Comparison of ENCODE assay signal across 16 cellular contexts in the genomic region with DNA sequence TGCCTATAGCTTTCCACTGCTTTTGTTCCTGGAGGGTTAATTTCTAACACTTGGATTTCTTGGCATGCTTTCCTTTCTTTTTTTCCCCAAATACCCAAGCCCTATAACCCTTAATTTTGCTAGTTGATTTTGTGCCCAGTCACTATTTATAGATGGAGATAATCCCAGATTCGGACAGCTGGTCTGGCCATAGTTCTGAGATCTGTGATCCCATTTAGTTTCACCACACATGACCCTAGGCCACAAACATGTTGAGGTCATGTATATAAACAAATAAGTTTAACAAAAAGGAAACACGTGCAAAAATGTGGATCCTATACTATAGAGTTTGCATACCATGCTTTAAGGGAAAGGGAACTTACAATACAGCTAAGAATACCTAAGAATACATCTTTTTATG.
DNase-seq lines count a peak whose midpoint lies in the region; ATAC-seq and TF ChIP-seq lines count a peak whose summit lies in the region.
"Had no signal": no experiment of that assay in that cellular context is flagged by ENCODE, and none has a peak within 500 bp of the region (broad histone marks: within the 10 kb centered on the region; RNA-seq: fewer than 3 reads in every experiment).

No MANE protein-coding gene starts in this region.

- H3K27ac ChIP-seq in BLaER1 (no peak overlapping the region), brain microvascular endothelial cell (no peak overlapping the region), A673 (ENCODE audit: low read depth, low read length, poor library complexity, severe bottlenecking) (no peak overlapping the region), aorta (ENCODE audit: low read depth in 1 of 2, low read length in 2 of 2) (no peak overlapping the region)
- H3K27ac ChIP-seq: A549 had no signal

- peaks cover 19% of the 10 kb centered on the region for H3K36me3 Mint-ChIP-seq in brain

- POLR2A ChIA-PET in A673 (lab: Charles Lee; ENCODE audit: low non-redundant PET) = no interaction called here

- no TSS peak for BruUV-seq in A673 (replicated peaks; lab: Mats Ljungman, UMichigan)

- H3K9me3 ChIP-seq in BLaER1 = no peaks in the 10 kb centered on the region
- no peaks in the 10 kb centered on the region for H3K9me3 ChIP-seq in A673 (ENCODE audit: low read depth, low read length, poor library complexity, severe bottlenecking)
- no peaks in the 10 kb centered on the region for H3K9me3 ChIP-seq in aorta (ENCODE audit: control insufficient read depth, low read length)
- H3K9me3 ChIP-seq: A549 had no signal

- H3K9me3 Mint-ChIP-seq in brain = peaks cover 0 to 7% (median 0%) of the 10 kb centered on the region in 5 experiments

- H4K20me1 ChIP-seq in BLaER1 = no peaks in the 10 kb centered on the region

- H3K27me3 Mint-ChIP-seq in brain = peaks cover 3% of the 10 kb centered on the region

- no peak overlapping the region for H3K4me3 Mint-ChIP-seq in brain
- H3K4me3 Mint-ChIP-seq: CD4-positive, CD25-positive, alpha-beta regulatory T cell had no signal

- intact Hi-C loops in A673 (cut with micrococcal nuclease; ENCODE audit: unreplicated experiment) = no loop called here
- intact Hi-C loops in aorta (cut with DNase I) = no loop called here

- H3K36me3 ChIP-seq in BLaER1 = no peaks in the 10 kb centered on the region
- no peaks in the 10 kb centered on the region for H3K36me3 ChIP-seq in brain microvascular endothelial cell (replicated peaks)
- no peaks in the 10 kb centered on the region for H3K36me3 ChIP-seq in A673 (ENCODE audit: insufficient read depth, low read length, poor library complexity, severe bottlenecking)
- no peaks in the 10 kb centered on the region for H3K36me3 ChIP-seq in aorta (ENCODE audit: control insufficient read depth in 1 of 2, insufficient read depth in 2 of 2, low read length in 1 of 2)

- WGBS in aorta, 2 donors = 6 to 13% methylated on average over 2 of the region's 2 CpGs

- peak overlapping the region; percentile 23; the same call in 1 of the 2 replicates for H3K4me2 ChIP-seq in BLaER1
- H3K4me2 ChIP-seq: A549 had no signal

- no peak for TF ChIP-seq CTCF in brain (conservative IDR thresholded peaks at IDR 0.05)
- TF ChIP-seq CTCF in brain microvascular endothelial cell (IDR thresholded peaks at IDR 0.05; ENCODE audit: low read depth, low read length, missing control alignments) = no peak
- TF ChIP-seq CTCF in A673 (conservative IDR thresholded peaks at IDR 0.05; ENCODE audit: low read depth, low read length) = no peak

- H3K9ac ChIP-seq in BLaER1 = no peak overlapping the region

- CTCF ChIA-PET in A673 (lab: Charles Lee) = no interaction called here

- H3K4me1 ChIP-seq in BLaER1 (peaks cover 7% of the 10 kb centered on the region; the same call in 1 of the 2 replicates), A673 (ENCODE audit: insufficient read depth, low read length, poor library complexity, severe bottlenecking) (peaks cover 4% of the 10 kb centered on the region), aorta (ENCODE audit: control insufficient read depth in 1 of 2, insufficient read depth in 2 of 2, low read length in 2 of 2) (no peaks in the 10 kb centered on the region)
- H3K4me1 ChIP-seq: A549 had no signal

- in situ Hi-C loops in brain microvascular endothelial cell (cut with HindIII; ENCODE audit: low pct_ligation_motif_present, low sequenced_read_pairs) = loop anchor here (25.0 kb wide), 1 partner anchor 523 kb away; no protein-coding TSS in a partner anchor

- H3K27ac Mint-ChIP-seq in brain = peak overlapping the region in 3 of 5 experiments; percentile 13 to 38 (median 20)
- H3K27ac Mint-ChIP-seq: CD4-positive, CD25-positive, alpha-beta regulatory T cell had no signal

- H3K4me3 ChIP-seq in BLaER1 = no peak overlapping the region
- H3K4me3 ChIP-seq in brain microvascular endothelial cell (ENCODE audit: low read depth, low read length) = no peak overlapping the region
- H3K4me3 ChIP-seq in A673 (ENCODE audit: low read depth, low read length, poor library complexity, severe bottlenecking) = no peak overlapping the region
- no peak overlapping the region for H3K4me3 ChIP-seq in aorta (ENCODE audit: low read length in 2 of 2)
- H3K4me3 ChIP-seq: A549 had no signal

- no peak for ATAC-seq in GM19463 (IDR thresholded peaks at IDR 0.05; ENCODE audit: unreplicated experiment)
- ATAC-seq in aorta (ENCODE audit: low FRiP score) = no peak
- ATAC-seq: A549 had no signal

- peaks cover 26% of the 10 kb centered on the region for H3K4me1 Mint-ChIP-seq in brain
- H3K4me1 Mint-ChIP-seq: CD4-positive, CD25-positive, alpha-beta regulatory T cell had no signal

- H3K27me3 ChIP-seq in BLaER1 (no peaks in the 10 kb centered on the region), brain microvascular endothelial cell (replicated peaks) (no peaks in the 10 kb centered on the region), A673 (replicated peaks; ENCODE audit: insufficient read depth, low read depth, low read length, poor library complexity) (no peaks in the 10 kb centered on the region), aorta (ENCODE audit: control insufficient read depth in 1 of 2, insufficient read depth in 2 of 2, low read length in 1 of 2) (no peaks in the 10 kb centered on the region)

- peak; percentile 74 for DNase-seq in LHCN-M2 (ENCODE audit: low read depth)
- DNase-seq in myocyte (ENCODE audit: low read depth) = peak; percentile 83
- no peak for DNase-seq in brain microvascular endothelial cell
- no peak for DNase-seq in A673 (ENCODE audit: low spot score)
- no peak for DNase-seq in aorta
- DNase-seq: Calu3; CD4-positive, CD25-positive, alpha-beta regulatory T cell; Karpas-422; NCI-H187; NCI-H226; NCI-H526; OCI-M1 had no signal

Comparison
In these comparisons a context has a peak if more than half of its experiments do, and no peak if none do; other contexts are left out.
1. DNase-seq: peak in LHCN-M2 (single experiment) and myocyte (single experiment); none in brain microvascular endothelial cell (single experiment), A673 (single experiment) and aorta (0 of 2).